ENCODE assay signal across 8 cellular contexts in the genomic region with DNA sequence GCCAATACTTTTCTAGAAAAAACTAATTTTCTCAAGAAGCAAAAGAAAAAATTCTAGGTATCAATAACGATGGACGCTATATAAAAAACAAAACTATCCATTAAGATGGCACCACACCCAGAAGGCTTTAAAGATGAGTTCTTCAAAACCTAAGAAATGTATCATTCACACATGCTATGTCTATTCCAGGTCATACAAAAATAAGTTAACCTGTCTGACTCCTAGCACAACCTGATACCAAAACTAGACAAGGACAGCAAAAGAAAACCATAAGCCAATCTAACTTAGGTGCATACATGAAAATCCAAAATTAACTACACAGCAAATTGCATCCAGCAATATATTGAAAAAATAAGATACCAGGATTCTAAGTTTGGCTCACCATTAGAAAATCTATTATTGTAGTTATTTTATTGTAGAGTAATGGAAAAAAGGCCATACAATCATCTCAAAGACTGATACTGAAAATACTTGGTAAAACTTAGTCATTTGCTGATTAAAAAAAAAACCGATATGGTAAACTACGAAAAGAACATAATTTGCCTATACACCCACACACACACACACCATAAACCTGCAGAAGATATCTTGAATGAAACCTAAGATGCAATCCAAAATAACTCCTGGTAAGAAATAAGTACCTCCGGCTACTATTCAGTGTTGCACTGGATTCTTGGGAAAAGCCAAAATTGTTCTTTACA. TPM values are rescaled to one million over a fixed set of nuclear protein-coding genes. Genes with fewer than 3 reads are reported as not detected.
DNase-seq lines count a peak whose midpoint lies in the region; ATAC-seq lines count a peak whose summit lies in the region.

No MANE protein-coding gene starts in this region.

- H3K36me3 Mint-ChIP-seq in activated CD4-positive, alpha-beta T cell treated with anti-CD3 and anti-CD28 coated beads, Interleukin-2, amount 10 ng/mL, durations not matched to agents 7 days and 5 days (ENCODE audit: low read depth): peaks cover 22% of the 10 kb centered on the region
- peaks cover 8% of the 10 kb centered on the region for H3K36me3 Mint-ChIP-seq in stimulated activated memory B cell treated with anti-CD40 and anti-IgM and Interleukin-4, amounts not matched to agents 10 μg/mL and 1 μg/mL and 100 μg/mL, for 72 hours

- peaks cover 3% of the 10 kb centered on the region for H3K9me3 Mint-ChIP-seq in activated CD4-positive, alpha-beta T cell treated with anti-CD3 and anti-CD28 coated beads, Interleukin-2, amount 10 ng/mL, durations not matched to agents 7 days and 5 days
- H3K9me3 Mint-ChIP-seq in stimulated activated memory B cell treated with anti-CD40 and anti-IgM and Interleukin-4, amounts not matched to agents 10 μg/mL and 1 μg/mL and 100 μg/mL, for 72 hours: no peaks in the 10 kb centered on the region

- peak overlapping the region; percentile 88 for H3K4me3 Mint-ChIP-seq in activated CD4-positive, alpha-beta T cell treated with anti-CD3 and anti-CD28 coated beads, Interleukin-2, amount 10 ng/mL, durations not matched to agents 7 days and 5 days
- peak overlapping the region; percentile 99 for H3K4me3 Mint-ChIP-seq in stimulated activated memory B cell treated with anti-CD40 and anti-IgM and Interleukin-4, amounts not matched to agents 10 μg/mL and 1 μg/mL and 100 μg/mL, for 72 hours

- H3K27me3 Mint-ChIP-seq in activated CD4-positive, alpha-beta T cell treated with anti-CD3 and anti-CD28 coated beads, Interleukin-2, amount 10 ng/mL, durations not matched to agents 7 days and 5 days: no peaks in the 10 kb centered on the region
- no peaks in the 10 kb centered on the region for H3K27me3 Mint-ChIP-seq in stimulated activated memory B cell treated with anti-CD40 and anti-IgM and Interleukin-4, amounts not matched to agents 10 μg/mL and 1 μg/mL and 100 μg/mL, for 72 hours

- peaks cover 33% of the 10 kb centered on the region for H3K4me1 Mint-ChIP-seq in activated CD4-positive, alpha-beta T cell treated with anti-CD3 and anti-CD28 coated beads, Interleukin-2, amount 10 ng/mL, durations not matched to agents 7 days and 5 days
- H3K4me1 Mint-ChIP-seq in stimulated activated memory B cell treated with anti-CD40 and anti-IgM and Interleukin-4, amounts not matched to agents 10 μg/mL and 1 μg/mL and 100 μg/mL, for 72 hours: peaks cover 39% of the 10 kb centered on the region

- CTCF ChIA-PET in activated CD4-positive, alpha-beta T cell treated with anti-CD3 and anti-CD28 coated beads, Interleukin-2, amount 10 ng/mL, durations not matched to agents 7 days and 5 days (lab: Charles Lee): interaction anchor here (1.8 kb wide), 1 partner anchor 8 kb away, joined by 4 read pairs; no protein-coding TSS in a partner anchor

- no peak for DNase-seq in activated CD4-positive, alpha-beta T cell treated with anti-CD3 and anti-CD28 coated beads, Interleukin-2, amount 10 ng/mL, durations not matched to agents 7 days and 5 days
- DNase-seq in activated CD4-positive, alpha-beta T cell treated with anti-CD3 and anti-CD28 coated beads for 48 hours: no peak
- DNase-seq in RKO (ENCODE audit: low spot score) (peak; percentile 22), germinal center (ENCODE audit: low spot score) (peak; percentile 29), D341Med (ENCODE audit: low spot score) (no peak), NCI-H345 treated with DMSO at 0.1 percent for 48 hours (lab: John Stamatoyannopoulos, UW; ENCODE audit: unreplicated experiment) (no peak), AML-193 (lab: John Stamatoyannopoulos, UW) (no peak)

- POLR2A ChIA-PET in activated CD4-positive, alpha-beta T cell treated with anti-CD3 and anti-CD28 coated beads, Interleukin-2, amount 10 ng/mL, durations not matched to agents 7 days and 5 days (lab: Charles Lee): interaction anchor here (0.7 kb wide), 1 partner anchor 1015 kb away, joined by 5 read pairs; no protein-coding TSS in a partner anchor

- H3K27ac Mint-ChIP-seq in activated CD4-positive, alpha-beta T cell treated with anti-CD3 and anti-CD28 coated beads, Interleukin-2, amount 10 ng/mL, durations not matched to agents 7 days and 5 days: peak overlapping the region; percentile 97
- H3K27ac Mint-ChIP-seq in stimulated activated memory B cell treated with anti-CD40 and anti-IgM and Interleukin-4, amounts not matched to agents 10 μg/mL and 1 μg/mL and 100 μg/mL, for 72 hours: peak overlapping the region; percentile 99

- no peak for ATAC-seq in stimulated activated memory B cell treated with anti-CD40 and anti-IgM and Interleukin-4, amounts not matched to agents 10 μg/mL and 1 μg/mL and 100 μg/mL, for 72 hours

RNA-seq across cellular contexts. Expression of a gene that starts 55.0 kb away (rescaled TPM):
- 10 to 100 TPM; 64.5 to 65.6 TPM for total RNA-seq in activated CD4-positive, alpha-beta T cell treated with anti-CD3 and anti-CD28 coated beads, Interleukin-2, amount 10 ng/mL, durations not matched to agents 7 days and 5 days

Comparison
In these comparisons a context has a peak if more than half of its experiments do, and no peak if none do; other contexts are left out.
1. DNase-seq: peak in RKO (single experiment) and germinal center (single experiment); none in activated CD4-positive, alpha-beta T cell treated with anti-CD3 and anti-CD28 coated beads, Interleukin-2, amount 10 ng/mL, durations not matched to agents 7 days and 5 days (single experiment), activated CD4-positive, alpha-beta T cell treated with anti-CD3 and anti-CD28 coated beads for 48 hours (single experiment), D341Med (single experiment), NCI-H345 treated with DMSO at 0.1 percent for 48 hours (single experiment) and AML-193 (0 of 2).